In genomic region chr2:188695953-188696352, GRCh38 we compare ENCODE assay signal across 16 cellular contexts.
DNase-seq lines count a peak whose midpoint lies in the region; ATAC-seq, FAIRE-seq and TF ChIP-seq lines count a peak whose summit lies in the region.
"Had no signal": no experiment of that assay in that cellular context is flagged by ENCODE, and none has a peak within 500 bp of the region (broad histone marks: within the 10 kb centered on the region; RNA-seq: fewer than 3 reads in every experiment).

No MANE protein-coding gene starts in this region.

- no peaks in the 10 kb centered on the region for H3K27me3 ChIP-seq in brain microvascular endothelial cell (replicated peaks)
- H3K27me3 ChIP-seq: colonic mucosa, heart left ventricle had no signal

- no peak for TF ChIP-seq CTCF in brain microvascular endothelial cell (IDR thresholded peaks at IDR 0.05; ENCODE audit: low read depth, low read length, missing control alignments)
- no peak for TF ChIP-seq CTCF in GM10266 (IDR thresholded peaks at IDR 0.05; ENCODE audit: control insufficient read depth, insufficient read depth, low read depth, missing control alignments)

- peak; percentile 78 for FAIRE-seq in HTR-8/SVneo (lab: Jason Lieb, UNC)

- peak; percentile 28 for DNase-seq in AG08396 (ENCODE audit: low spot score)
- peak; percentile 29 for DNase-seq in HTR-8/SVneo (ENCODE audit: insufficient read length, low spot score)
- peak; percentile 77 for DNase-seq in brain microvascular endothelial cell
- peak; percentile 25 for DNase-seq in kidney glomerular epithelial cell (lab: John Stamatoyannopoulos, UW)
- no peak for DNase-seq in GM10266 (ENCODE audit: extremely low spot score)
- DNase-seq in DMS53 (lab: John Stamatoyannopoulos, UW): no peak
- DNase-seq: activated CD4-positive, alpha-beta T cell treated with anti-CD3 and anti-CD28 coated beads, Interleukin-2, amount 10 ng/mL, durations not matched to agents 7 days and 5 days; CD8-positive, alpha-beta memory T cell; colonic mucosa; heart left ventricle; NCI-H2107; stimulated activated CD4-positive, alpha-beta T cell treated with anti-CD3 and anti-CD28 coated beads, Interleukin-2, amount 100 ng/mL, for 24 hours had no signal

- H3K4me3 ChIP-seq in brain microvascular endothelial cell (ENCODE audit: low read depth, low read length): no peak overlapping the region
- H3K4me3 ChIP-seq: colonic mucosa, heart left ventricle had no signal

- peak overlapping the region; percentile 32 for H3K27ac ChIP-seq in brain microvascular endothelial cell
- H3K27ac ChIP-seq: colonic mucosa, heart left ventricle, parathyroid adenoma had no signal

- ATAC-seq in GM18511 (IDR thresholded peaks at IDR 0.05; ENCODE audit: unreplicated experiment): no peak
- no peak for ATAC-seq in GM19324 (IDR thresholded peaks at IDR 0.05; ENCODE audit: low FRiP score, unreplicated experiment)
- ATAC-seq: heart left ventricle; stimulated activated effector memory CD8-positive, alpha-beta T cell treated with anti-CD3 and anti-CD28 coated beads, Interleukin-12 subunit alpha, Interleukin-12 subunit beta, amount 100 ng/mL, for 72 hours had no signal

- in situ Hi-C loops in brain microvascular endothelial cell (cut with HindIII; ENCODE audit: low pct_ligation_motif_present, low sequenced_read_pairs): no loop called here

- no peaks in the 10 kb centered on the region for H3K36me3 ChIP-seq in brain microvascular endothelial cell (replicated peaks)
- H3K36me3 ChIP-seq: colonic mucosa, heart left ventricle had no signal

Comparison
In these comparisons a context has a peak if more than half of its experiments do, and no peak if none do; other contexts are left out.
1. DNase-seq: peak in AG08396 (single experiment), HTR-8/SVneo (single experiment), brain microvascular endothelial cell (single experiment) and kidney glomerular epithelial cell (single experiment); none in GM10266 (single experiment) and DMS53 (single experiment).